In the genomic region with DNA sequence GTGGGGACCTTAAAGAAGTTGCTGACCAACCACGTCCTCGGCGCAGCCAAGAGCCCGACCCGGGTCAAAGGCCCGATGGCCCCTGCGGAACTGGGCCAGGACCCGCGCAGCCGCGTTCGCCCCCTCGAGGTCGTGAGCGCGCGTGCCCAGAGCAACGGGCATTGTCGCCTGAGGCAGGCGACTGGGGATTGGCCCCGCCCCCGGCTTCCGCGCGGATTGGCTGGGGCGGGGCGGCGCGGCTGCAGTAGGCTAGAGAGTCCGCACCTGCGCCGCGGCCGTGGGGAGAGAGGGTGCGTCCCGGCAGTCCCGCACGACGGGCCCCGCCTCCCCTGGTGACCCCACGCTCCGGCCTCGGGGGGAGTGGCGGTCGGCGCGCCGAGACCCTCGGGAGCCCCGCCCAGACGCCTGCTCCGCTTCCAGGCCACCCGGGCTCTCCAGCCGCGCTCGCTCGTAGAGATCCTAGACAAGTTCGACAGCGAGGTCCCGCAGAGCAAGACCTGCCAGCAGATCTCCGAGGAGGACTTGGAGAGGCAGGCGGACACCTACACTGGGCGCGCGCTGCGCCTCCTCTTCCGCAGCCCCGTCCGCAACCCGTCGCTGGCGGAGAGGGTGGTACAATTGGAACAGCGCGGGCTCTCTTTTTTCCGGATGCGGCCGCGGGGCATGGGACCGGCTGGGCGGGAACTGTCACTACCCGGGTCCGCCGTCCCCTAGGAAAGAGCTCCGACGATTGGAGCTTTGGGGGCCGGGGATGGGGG, we compare ENCODE assay signal across 8 cellular contexts. TPM values are rescaled to one million over a fixed set of nuclear protein-coding genes. Genes with fewer than 3 reads are reported as not detected.
A peak's percentile ranks its signal among the peaks of the same experiment; 100 is the strongest.
DNase-seq lines count a peak whose midpoint lies in the region; ATAC-seq and TF ChIP-seq lines count a peak whose summit lies in the region.

No MANE protein-coding gene starts in this region.

- H3K4me1 ChIP-seq in BLaER1 = peaks cover 60% of the 10 kb centered on the region

- H3K4me3 ChIP-seq in BLaER1 (peak overlapping the region; percentile 77), HL-60 (replicated peaks; ENCODE audit: insufficient read depth, low read length) (peak overlapping the region; percentile 56)

- peak overlapping the region; percentile 89 for H3K4me3 Mint-ChIP-seq in natural killer cell
- peak overlapping the region; percentile 82 for H3K4me3 Mint-ChIP-seq in stimulated activated naive CD8-positive, alpha-beta T cell treated with anti-CD3 and anti-CD28 coated beads, Interleukin-15, Interleukin-2, amounts not matched to agents 100 ng/mL and 50 ng/mL, for 24 hours

- ATAC-seq in natural killer cell = peak; percentile 94 to 96 (median 96)

- H3K4me2 ChIP-seq in BLaER1 = peak overlapping the region; percentile 98

- no peaks in the 10 kb centered on the region for H3K9me3 Mint-ChIP-seq in natural killer cell
- no peaks in the 10 kb centered on the region for H3K9me3 Mint-ChIP-seq in stimulated activated naive CD8-positive, alpha-beta T cell treated with anti-CD3 and anti-CD28 coated beads, Interleukin-15, Interleukin-2, amounts not matched to agents 100 ng/mL and 50 ng/mL, for 24 hours

- H3K36me3 Mint-ChIP-seq in natural killer cell = no peaks in the 10 kb centered on the region
- no peaks in the 10 kb centered on the region for H3K36me3 Mint-ChIP-seq in stimulated activated naive CD8-positive, alpha-beta T cell treated with anti-CD3 and anti-CD28 coated beads, Interleukin-15, Interleukin-2, amounts not matched to agents 100 ng/mL and 50 ng/mL, for 24 hours (ENCODE audit: low read depth)

- no peaks in the 10 kb centered on the region for H3K9me3 ChIP-seq in BLaER1

- intact Hi-C loops in natural killer cell (cut with micrococcal nuclease) = no loop called here

- H3K36me3 ChIP-seq in BLaER1 = peaks cover 28% of the 10 kb centered on the region

- TF ChIP-seq CTCF in HL-60 (IDR thresholded peaks at IDR 0.05; ENCODE audit: insufficient read depth, low read length) = peak; percentile 5
- peak; percentile 40 for TF ChIP-seq CTCF in natural killer cell (IDR thresholded peaks at IDR 0.05)

- H3K27ac Mint-ChIP-seq in natural killer cell = peak overlapping the region; percentile 72 to 75
- H3K27ac Mint-ChIP-seq in stimulated activated naive CD8-positive, alpha-beta T cell treated with anti-CD3 and anti-CD28 coated beads, Interleukin-15, Interleukin-2, amounts not matched to agents 100 ng/mL and 50 ng/mL, for 24 hours = no peak overlapping the region

- peak overlapping the region; percentile 81 for H3K9ac ChIP-seq in BLaER1

- H3K27me3 Mint-ChIP-seq in natural killer cell (ENCODE audit: low read depth in 2 of 2) = no peaks in the 10 kb centered on the region
- H3K27me3 Mint-ChIP-seq in stimulated activated naive CD8-positive, alpha-beta T cell treated with anti-CD3 and anti-CD28 coated beads, Interleukin-15, Interleukin-2, amounts not matched to agents 100 ng/mL and 50 ng/mL, for 24 hours = no peaks in the 10 kb centered on the region

- H3K27me3 ChIP-seq in BLaER1 (no peaks in the 10 kb centered on the region), HL-60 (ENCODE audit: insufficient read depth, poor library complexity, severe bottlenecking) (no peaks in the 10 kb centered on the region)

- peak; percentile 50 for TF ChIP-seq POLR2A in GM19193 (IDR thresholded peaks at IDR 0.05; ENCODE audit: extremely low read depth, insufficient read depth, insufficient read length)
- TF ChIP-seq POLR2A in erythroblast (IDR thresholded peaks at IDR 0.05; ENCODE audit: low read length) = peak; percentile 47

- H4K20me1 ChIP-seq in BLaER1 = no peaks in the 10 kb centered on the region

- peaks cover 10 to 14% of the 10 kb centered on the region in 2 donors for H3K4me1 Mint-ChIP-seq in natural killer cell
- H3K4me1 Mint-ChIP-seq in stimulated activated naive CD8-positive, alpha-beta T cell treated with anti-CD3 and anti-CD28 coated beads, Interleukin-15, Interleukin-2, amounts not matched to agents 100 ng/mL and 50 ng/mL, for 24 hours (ENCODE audit: low read depth) = peaks cover 21% of the 10 kb centered on the region

- peak; percentile 63 to 81 for DNase-seq in HL-60 (ENCODE audit: low read depth in 1 of 2, low spot score in 1 of 2)
- peak; percentile 82 to 83 for DNase-seq in NOMO-1 (lab: John Stamatoyannopoulos, UW; ENCODE audit: unreplicated experiment in 2 of 2)
- DNase-seq in activated CD8-positive, alpha-beta memory T cell treated with anti-CD3 and anti-CD28 coated beads for 24 hours = peak; percentile 88
- DNase-seq in erythroblast (lab: John Stamatoyannopoulos, UW) = peak; percentile 82 to 84
- DNase-seq in natural killer cell = peak; percentile 75

- H3K27ac ChIP-seq in BLaER1 (peak overlapping the region; percentile 80), HL-60 (replicated peaks) (no peak overlapping the region)

RNA-seq across cellular contexts. Expression of gene PPIL2, which starts 8.3 kb away (rescaled TPM):
- total RNA-seq in natural killer cell = 100 to 1,000 TPM; 101 to 127 (median 124) TPM

RNA-seq across cellular contexts. Expression of gene SDF2L1, which starts 15.4 kb away (rescaled TPM):
- total RNA-seq in natural killer cell = 10 to 100 TPM; 38.3 to 55.8 (median 40.3) TPM

RNA-seq across cellular contexts. Expression of gene CCDC116, which starts 25.0 kb away (rescaled TPM):
- total RNA-seq in natural killer cell = under 1 TPM in 1 of 3 donors, not detected in 2; 0.43 TPM

RNA-seq across cellular contexts. Expression of gene YDJC, which starts 27.7 kb away (rescaled TPM):
- 10 to 100 TPM; 20.5 to 24.4 (median 21.6) TPM for total RNA-seq in natural killer cell
